ENCODE assay signal across 11 cellular contexts in genomic region chr6:127907960-127908640, GRCh38. TPM values are rescaled to one million over a fixed set of nuclear protein-coding genes. Genes with fewer than 3 reads are reported as not detected.
A peak's percentile ranks its signal among the peaks of the same experiment; 100 is the strongest.
DNase-seq lines count a peak whose midpoint lies in the region; ATAC-seq and TF ChIP-seq lines count a peak whose summit lies in the region.
"Had no signal": no experiment of that assay in that cellular context is flagged by ENCODE, and none has a peak within 500 bp of the region (broad histone marks: within the 10 kb centered on the region; RNA-seq: fewer than 3 reads in every experiment).

No MANE protein-coding gene starts in this region.

- no peaks in the 10 kb centered on the region for H3K79me2 ChIP-seq in OCI-LY3 (ENCODE audit: low read length)

- H3K36me3 ChIP-seq in OCI-LY3 (replicated peaks; ENCODE audit: low read depth, low read length) (no peaks in the 10 kb centered on the region), MG63 (no peaks in the 10 kb centered on the region)
- H3K36me3 ChIP-seq: ovary, Peyer's patch had no signal

- H3K9me3 ChIP-seq in OCI-LY3 (ENCODE audit: insufficient read depth, low read length) (no peaks in the 10 kb centered on the region), MG63 (no peaks in the 10 kb centered on the region)
- H3K9me3 ChIP-seq: ovary, Peyer's patch had no signal

- peak; percentile 79 for ATAC-seq in HG02798 (IDR thresholded peaks at IDR 0.05; ENCODE audit: poor library complexity, unreplicated experiment)
- peak; percentile 84 for ATAC-seq in stimulated activated naive CD8-positive, alpha-beta T cell treated with anti-CD3 and anti-CD28 coated beads, Interleukin-15, amount 100 ng/mL, for 72 hours

- H3K4me1 ChIP-seq in OCI-LY3 (ENCODE audit: low read length) = peaks cover 18% of the 10 kb centered on the region
- H3K4me1 ChIP-seq: Peyer's patch had no signal

- no peak overlapping the region for H3K27ac ChIP-seq in OCI-LY3 (ENCODE audit: low read length)
- H3K27ac ChIP-seq: ovary had no signal

- H3K27me3 ChIP-seq in OCI-LY3 (ENCODE audit: low read depth, low read length) = no peaks in the 10 kb centered on the region
- no peaks in the 10 kb centered on the region for H3K27me3 ChIP-seq in MG63
- H3K27me3 ChIP-seq: ovary, Peyer's patch had no signal

- TF ChIP-seq CTCF in OCI-LY3 (IDR thresholded peaks at IDR 0.05; ENCODE audit: low read depth, low read length) = no peak

- peak; percentile 26 for DNase-seq in stimulated activated CD4-positive, alpha-beta T cell treated with anti-CD3 and anti-CD28 coated beads, Interleukin-1b, Interleukin-23, amount 100 ng/mL, for 48 hours
- no peak for DNase-seq in stimulated activated CD4-positive, alpha-beta T cell treated with anti-CD3 and anti-CD28 coated beads, Interleukin-4, amount 100 ng/mL, for 1 hour
- no peak for DNase-seq in stimulated activated naive CD8-positive, alpha-beta T cell treated with anti-CD3 and anti-CD28 coated beads, Interleukin-15, amount 100 ng/mL, for 72 hours
- DNase-seq in MG63 (no peak), occipital lobe (lab: John Stamatoyannopoulos, UW) (no peak), kidney glomerular epithelial cell (lab: John Stamatoyannopoulos, UW) (no peak)
- DNase-seq: ovary, Peyer's patch had no signal

- H3K4me2 ChIP-seq in OCI-LY3 (ENCODE audit: low read length) = peak overlapping the region; percentile 66

- H3K9me3 Mint-ChIP-seq in stimulated activated naive CD8-positive, alpha-beta T cell treated with anti-CD3 and anti-CD28 coated beads, Interleukin-15, amount 100 ng/mL, for 72 hours = peaks cover 15 to 17% of the 10 kb centered on the region in 2 donors

- H3K27ac Mint-ChIP-seq in stimulated activated naive CD8-positive, alpha-beta T cell treated with anti-CD3 and anti-CD28 coated beads, Interleukin-15, amount 100 ng/mL, for 72 hours = peak overlapping the region; percentile 24 to 64

- no peaks in the 10 kb centered on the region for H3K27me3 Mint-ChIP-seq in stimulated activated naive CD8-positive, alpha-beta T cell treated with anti-CD3 and anti-CD28 coated beads, Interleukin-15, amount 100 ng/mL, for 72 hours

- no peaks in the 10 kb centered on the region for H4K20me1 ChIP-seq in OCI-LY3 (ENCODE audit: insufficient read depth, low read length)

- no peak overlapping the region for H3K9ac ChIP-seq in OCI-LY3 (ENCODE audit: low read length)

- H3K4me3 Mint-ChIP-seq in stimulated activated naive CD8-positive, alpha-beta T cell treated with anti-CD3 and anti-CD28 coated beads, Interleukin-15, amount 100 ng/mL, for 72 hours = peak overlapping the region; percentile 41 to 62

- H2AFZ ChIP-seq in OCI-LY3 (ENCODE audit: low read depth, low read length) = no peak overlapping the region

- H3K4me3 ChIP-seq in OCI-LY3 (ENCODE audit: low read length) = peak overlapping the region; percentile 51
- no peak overlapping the region for H3K4me3 ChIP-seq in MG63
- H3K4me3 ChIP-seq: ovary had no signal

- peaks cover 65% of the 10 kb centered on the region for H3K4me1 Mint-ChIP-seq in stimulated activated naive CD8-positive, alpha-beta T cell treated with anti-CD3 and anti-CD28 coated beads, Interleukin-15, amount 100 ng/mL, for 72 hours

RNA-seq across cellular contexts. Expression of gene THEMIS, which starts 7.2 kb away (rescaled TPM):
- total RNA-seq in MG63 (2014; rRNA removed; shearing (Covaris generic); ENCODE audit: low replicate concordance) = not detected in 2 replicates
- 0.62 TPM for total RNA-seq in occipital lobe
- total RNA-seq: LHCN-M2 had no signal
